Comparison of ENCODE assay signal across 1 cellular context in genomic region chr17:2357237-2357636, GRCh38.
TF ChIP-seq lines count a peak whose summit lies in the region.

No MANE protein-coding gene starts in this region.

TF ChIP-seq in HCT116, 20 proteins besides CTCF, POLR2A, EP300 and RAD21 (continued from another document):
- TF ChIP-seq SP1 (IDR thresholded peaks at IDR 0.05; ENCODE audit: low read depth): no peak
TF ChIP-seq in HCT116: peak in this region for 0.
